Comparison of ENCODE assay signal across 16 cellular contexts in the genomic region with DNA sequence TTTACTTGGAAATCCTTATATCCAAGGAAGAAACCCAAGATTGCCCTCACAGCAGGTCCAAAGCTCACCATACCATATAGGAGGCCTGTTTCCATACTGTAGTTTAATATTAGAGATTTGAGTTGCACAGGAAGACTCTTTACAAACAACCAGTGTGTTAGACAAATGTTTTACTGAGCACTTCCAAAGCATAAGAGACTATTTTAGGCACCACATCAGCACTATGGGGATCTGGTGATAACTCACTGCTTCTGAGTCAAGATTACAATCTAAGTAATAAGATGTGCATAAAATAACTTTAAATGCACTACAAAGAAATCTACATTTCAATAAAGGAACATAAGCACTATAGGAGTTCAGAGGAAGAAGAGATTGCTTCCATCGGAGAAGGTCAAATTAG.
"Had no signal": no experiment of that assay in that cellular context is flagged by ENCODE, and none has a peak within 500 bp of the region (broad histone marks: within the 10 kb centered on the region; RNA-seq: fewer than 3 reads in every experiment).

No MANE protein-coding gene starts in this region.

- H3K9me3 ChIP-seq: adrenal gland, suprapubic skin, upper lobe of right lung had no signal

- H3K27ac ChIP-seq: foreskin keratinocyte, suprapubic skin, upper lobe of right lung, WERI-Rb-1 had no signal

- DNase-seq: activated CD4-positive, alpha-beta T cell treated with anti-CD3 and anti-CD28 coated beads for 1 hour; activated CD4-positive, alpha-beta T cell treated with anti-CD3 and anti-CD28 coated beads, Interleukin-2, amount 50 U/mL, for 48 hours; activated gamma-delta T cell treated with Interleukin-2 at 50 U/mL for 16 hours; adrenal gland; foreskin keratinocyte; hypothalamus; islet precursor cell; occipital lobe; posterior cingulate gyrus; stimulated activated CD4-positive, alpha-beta T cell treated with anti-CD3 and anti-CD28 coated beads, Interleukin-2, amount 100 ng/mL, for 24 hours; stimulated activated naive CD4-positive, alpha-beta T cell treated with Interleukin-2 at 50 U/mL for 16 hours; upper lobe of right lung; WERI-Rb-1 had no signal

- ATAC-seq: activated naive CD4-positive, alpha-beta T cell treated with anti-CD3 and anti-CD28 coated beads, Interleukin-2, amount 50 U/mL, for 72 hours; foreskin keratinocyte; left lobe of liver; upper lobe of right lung had no signal

- H3K4me3 ChIP-seq: adrenal gland, suprapubic skin, upper lobe of right lung had no signal

- H3K27me3 ChIP-seq: adrenal gland, foreskin keratinocyte, suprapubic skin, upper lobe of right lung had no signal

- H3K36me3 ChIP-seq: adrenal gland, suprapubic skin, upper lobe of right lung, WERI-Rb-1 had no signal
